Comparison of ENCODE assay signal across 17 cellular contexts in the genomic region with DNA sequence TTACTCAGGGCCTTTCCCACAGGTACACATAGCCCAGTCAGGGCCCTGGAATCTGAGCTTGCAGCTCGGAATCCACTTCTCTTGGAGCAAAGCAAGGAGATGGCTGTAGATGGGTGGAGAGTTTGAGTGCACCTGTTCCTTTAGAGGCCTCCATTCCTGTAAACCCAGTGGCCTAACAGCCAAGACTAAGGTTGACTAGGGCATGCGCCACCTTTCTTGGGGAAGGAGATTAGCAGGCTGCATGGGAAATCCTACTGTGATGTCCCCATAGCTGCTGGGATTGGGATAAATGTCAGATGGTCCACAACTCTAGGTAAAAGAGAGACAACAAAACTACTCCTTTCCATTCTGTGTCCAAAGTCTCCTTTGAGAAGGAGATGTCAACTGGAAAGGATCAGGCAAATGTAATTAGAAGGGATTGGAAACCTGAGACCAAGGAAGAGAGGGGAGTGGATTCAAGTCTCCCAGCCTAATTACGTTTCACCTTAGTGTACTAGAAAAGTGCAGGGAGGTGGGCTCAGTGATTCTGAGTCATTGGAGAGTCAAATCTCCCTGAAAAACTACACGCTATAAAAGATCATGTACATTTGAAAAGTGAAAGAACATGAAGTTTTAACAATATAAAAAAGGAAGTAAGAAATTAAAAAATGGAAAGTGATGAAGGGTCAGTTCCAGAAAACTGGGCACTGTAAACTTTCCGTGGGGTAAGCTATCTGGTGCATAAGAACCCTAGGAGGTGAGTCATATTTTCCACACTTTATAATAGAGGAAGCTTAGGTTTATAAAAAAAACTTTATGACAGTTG.
DNase-seq lines count a peak whose midpoint lies in the region; ATAC-seq, FAIRE-seq and TF ChIP-seq lines count a peak whose summit lies in the region.
"Had no signal": no experiment of that assay in that cellular context is flagged by ENCODE, and none has a peak within 500 bp of the region (broad histone marks: within the 10 kb centered on the region; RNA-seq: fewer than 3 reads in every experiment).

No MANE protein-coding gene starts in this region.

- intact Hi-C loops in GM12878 (cut with micrococcal nuclease; ENCODE audit: unreplicated experiment) (no loop called here), left ventricle myocardium inferior (cut with micrococcal nuclease) (no loop called here), posterior vena cava (cut with DNase I) (no loop called here)

- TF ChIP-seq RAD21 in GM12878 (IDR thresholded peaks at IDR 0.05; ENCODE audit: insufficient read depth, low read depth, low read length), result no peak

- H3K27ac ChIP-seq in GM23248, result no peak overlapping the region
- no peak overlapping the region for H3K27ac ChIP-seq in GM12878 (ENCODE audit: control insufficient read depth, insufficient read depth)
- no peak overlapping the region for H3K27ac ChIP-seq in left ventricle myocardium inferior (replicated peaks)
- H3K27ac ChIP-seq: body of pancreas, left lung had no signal

- no peak overlapping the region for H2AFZ ChIP-seq in GM23248
- H2AFZ ChIP-seq in GM12878 (ENCODE audit: control insufficient read depth, low read depth, low read length), result no peak overlapping the region

- TF ChIP-seq POLR2A in NB4 (IDR thresholded peaks at IDR 0.05; ENCODE audit: extremely low read depth, insufficient read length) (no peak), GM12878 (IDR thresholded peaks at IDR 0.05; ENCODE audit: low read depth, low read length) (no peak)

- ATAC-seq in GM12878, result peak; percentile 59
- ATAC-seq: body of pancreas; left lung; natural killer cell treated with Interleukin-12 subunit alpha and Interleukin-12 subunit beta and Interleukin-15 and Interleukin-18, amount 100 ng/mL, for 72 hours had no signal

- H3K4me2 ChIP-seq in GM23248 (ENCODE audit: unreplicated experiment) (no peak overlapping the region), GM12878 (ENCODE audit: control insufficient read depth, insufficient read depth) (no peak overlapping the region)

- POLR2A ChIA-PET in GM12878 (lab: Charles Lee), result no interaction called here

- CTCF ChIA-PET in GM12878 (lab: Yijun Ruan, JAX), result interaction anchor here (1.3 to 1.6 kb wide), 3 partner anchors 8 to 95 kb away, joined by 3 to 5 read pairs (median 3); no protein-coding TSS in a partner anchor

- H3K36me3 ChIP-seq in GM23248 (ENCODE audit: low read depth) (no peaks in the 10 kb centered on the region), GM12878 (ENCODE audit: control insufficient read depth in 2 of 2, insufficient read depth in 2 of 2, low read length in 1 of 2) (no peaks in the 10 kb centered on the region), left ventricle myocardium inferior (no peaks in the 10 kb centered on the region)
- H3K36me3 ChIP-seq: left lung had no signal

- no peak for TF ChIP-seq EP300 in GM12878 (IDR thresholded peaks at IDR 0.05; ENCODE audit: borderline replicate concordance in 1 of 2, control insufficient read depth in 1 of 2, low read depth in 2 of 2, low read length in 2 of 2)

- RAD21 ChIA-PET in GM12878 (lab: Charles Lee; ENCODE audit: unreplicated experiment), result interaction anchor here (1.0 kb wide), 1 partner anchor 41 kb away, joined by 3 read pairs; no protein-coding TSS in a partner anchor

- H3K79me2 ChIP-seq in GM23248 (ENCODE audit: insufficient read depth) (no peaks in the 10 kb centered on the region), GM12878 (ENCODE audit: control insufficient read depth, insufficient read depth, low read length) (no peaks in the 10 kb centered on the region)

- H4K20me1 ChIP-seq in GM23248 (ENCODE audit: insufficient read depth), result no peaks in the 10 kb centered on the region
- H4K20me1 ChIP-seq in GM12878 (ENCODE audit: control insufficient read depth, insufficient read depth), result no peaks in the 10 kb centered on the region

- FAIRE-seq in GM12878 (lab: Jason Lieb, UNC), result no peak
- FAIRE-seq: endometrium had no signal

- SMC1A ChIA-PET in GM12878 (lab: Charles Lee; ENCODE audit: uncharacterized antibody, unreplicated experiment), result interaction anchor here (1.2 to 2.7 kb wide), 4 partner anchors 9 to 484 kb away, joined by 4 to 10 read pairs (median 4); no protein-coding TSS in a partner anchor

- no peaks in the 10 kb centered on the region for H3F3A ChIP-seq in GM23248 (ENCODE audit: insufficient read depth)

- DNase-seq in GM23248 (peak; percentile 21), NB4 (ENCODE audit: low read depth) (peak; percentile 18), GM12878 (ENCODE audit: low read depth, low spot score) (no peak), myocyte (ENCODE audit: low read depth) (peak; percentile 8), AML-193 (lab: John Stamatoyannopoulos, UW) (no peak), left ventricle myocardium inferior (no peak), posterior vena cava (ENCODE audit: low spot score) (no peak)
- DNase-seq in activated CD8-positive, alpha-beta memory T cell treated with anti-CD3 and anti-CD28 coated beads, Interleukin-2, amount 50 U/mL, for 48 hours, result no peak
- DNase-seq: activated CD4-positive, alpha-beta T cell treated with anti-CD3 and anti-CD28 coated beads for 4 hours; body of pancreas; CD4-positive, alpha-beta memory T cell; left lung; NCI-H1417 treated with DMSO at 0.1 percent for 48 hours; NCI-H774; substantia nigra had no signal

- H3K4me1 ChIP-seq in GM23248 (ENCODE audit: insufficient read depth) (no peaks in the 10 kb centered on the region), GM12878 (ENCODE audit: control insufficient read depth, insufficient read depth, low read length) (no peaks in the 10 kb centered on the region), left ventricle myocardium inferior (no peaks in the 10 kb centered on the region)
- H3K4me1 ChIP-seq: left lung had no signal

- TF ChIP-seq CTCF in NB4 (IDR thresholded peaks at IDR 0.05; ENCODE audit: low read depth, low read length), result no peak
- TF ChIP-seq CTCF in GM12878 (IDR thresholded peaks at IDR 0.05 in 2 of 3, conservative IDR thresholded peaks at IDR 0.05 in 1 of 3; ENCODE audit: control insufficient read depth in 2 of 3, extremely low read depth in 1 of 3, insufficient read depth in 1 of 3, low read depth in 3 of 3, low read length in 3 of 3), result no peak
- TF ChIP-seq CTCF in left ventricle myocardium inferior (IDR thresholded peaks at IDR 0.05; ENCODE audit: borderline replicate concordance), result no peak

- no peak overlapping the region for H3K4me3 ChIP-seq in GM23248
- no peak overlapping the region for H3K4me3 ChIP-seq in NB4 (ENCODE audit: low read depth, low read length)
- H3K4me3 ChIP-seq in GM12878, result no peak overlapping the region
- H3K4me3 ChIP-seq in left ventricle myocardium inferior, result no peak overlapping the region
- H3K4me3 ChIP-seq: body of pancreas, left lung had no signal

- no TSS peak for BruUV-seq in GM12878 (replicated peaks; lab: Mats Ljungman, UMichigan)

- H3K27me3 ChIP-seq in GM23248 (replicated peaks; ENCODE audit: insufficient read depth) (no peaks in the 10 kb centered on the region), GM12878 (replicated peaks in 1 of 2; ENCODE audit: control insufficient read depth in 2 of 2, insufficient read depth in 2 of 2, low read length in 1 of 2) (no peaks in the 10 kb centered on the region), left ventricle myocardium inferior (ENCODE audit: low read depth) (no peaks in the 10 kb centered on the region)
- H3K27me3 ChIP-seq: body of pancreas had no signal

- no peak overlapping the region for H3K9ac ChIP-seq in GM23248
- no peak overlapping the region for H3K9ac ChIP-seq in GM12878 (ENCODE audit: control insufficient read depth, insufficient read depth, low read length)

- in situ Hi-C loops in GM23248 (cut with MboI), result no loop called here
- in situ Hi-C loops in GM12878 (cut with MboI), result no loop called here

- no peaks in the 10 kb centered on the region for H3K9me2 ChIP-seq in GM23248 (ENCODE audit: insufficient read depth)

- H3K9me3 ChIP-seq in GM23248 (ENCODE audit: low read depth), result no peaks in the 10 kb centered on the region
- H3K9me3 ChIP-seq in GM12878 (replicated peaks; ENCODE audit: control insufficient read depth, insufficient read depth, low read length), result no peaks in the 10 kb centered on the region
- no peaks in the 10 kb centered on the region for H3K9me3 ChIP-seq in left ventricle myocardium inferior (replicated peaks)
- H3K9me3 ChIP-seq: body of pancreas, left lung had no signal

- WGBS in GM23248 (ENCODE audit: low coverage in 1 of 2, low lambda C conversion rate in 2 of 2, missing lambda C conversion rate in 2 of 2), 2 experiments, result 87 to 88% methylated on average over 5 of the region's 5 CpGs
- WGBS in GM12878 (ENCODE audit: insufficient coverage, insufficient replicate concordance, low lambda C conversion rate, missing lambda C conversion rate), result 50% methylated on average over 5 of the region's 5 CpGs

TF ChIP-seq in GM12878, 131 proteins besides CTCF, POLR2A, EP300 and RAD21 (continues in another document):
- no peak for TF ChIP-seq NFIC (IDR thresholded peaks at IDR 0.05; ENCODE audit: low read depth, low read length)
- TF ChIP-seq, protein P1, sequence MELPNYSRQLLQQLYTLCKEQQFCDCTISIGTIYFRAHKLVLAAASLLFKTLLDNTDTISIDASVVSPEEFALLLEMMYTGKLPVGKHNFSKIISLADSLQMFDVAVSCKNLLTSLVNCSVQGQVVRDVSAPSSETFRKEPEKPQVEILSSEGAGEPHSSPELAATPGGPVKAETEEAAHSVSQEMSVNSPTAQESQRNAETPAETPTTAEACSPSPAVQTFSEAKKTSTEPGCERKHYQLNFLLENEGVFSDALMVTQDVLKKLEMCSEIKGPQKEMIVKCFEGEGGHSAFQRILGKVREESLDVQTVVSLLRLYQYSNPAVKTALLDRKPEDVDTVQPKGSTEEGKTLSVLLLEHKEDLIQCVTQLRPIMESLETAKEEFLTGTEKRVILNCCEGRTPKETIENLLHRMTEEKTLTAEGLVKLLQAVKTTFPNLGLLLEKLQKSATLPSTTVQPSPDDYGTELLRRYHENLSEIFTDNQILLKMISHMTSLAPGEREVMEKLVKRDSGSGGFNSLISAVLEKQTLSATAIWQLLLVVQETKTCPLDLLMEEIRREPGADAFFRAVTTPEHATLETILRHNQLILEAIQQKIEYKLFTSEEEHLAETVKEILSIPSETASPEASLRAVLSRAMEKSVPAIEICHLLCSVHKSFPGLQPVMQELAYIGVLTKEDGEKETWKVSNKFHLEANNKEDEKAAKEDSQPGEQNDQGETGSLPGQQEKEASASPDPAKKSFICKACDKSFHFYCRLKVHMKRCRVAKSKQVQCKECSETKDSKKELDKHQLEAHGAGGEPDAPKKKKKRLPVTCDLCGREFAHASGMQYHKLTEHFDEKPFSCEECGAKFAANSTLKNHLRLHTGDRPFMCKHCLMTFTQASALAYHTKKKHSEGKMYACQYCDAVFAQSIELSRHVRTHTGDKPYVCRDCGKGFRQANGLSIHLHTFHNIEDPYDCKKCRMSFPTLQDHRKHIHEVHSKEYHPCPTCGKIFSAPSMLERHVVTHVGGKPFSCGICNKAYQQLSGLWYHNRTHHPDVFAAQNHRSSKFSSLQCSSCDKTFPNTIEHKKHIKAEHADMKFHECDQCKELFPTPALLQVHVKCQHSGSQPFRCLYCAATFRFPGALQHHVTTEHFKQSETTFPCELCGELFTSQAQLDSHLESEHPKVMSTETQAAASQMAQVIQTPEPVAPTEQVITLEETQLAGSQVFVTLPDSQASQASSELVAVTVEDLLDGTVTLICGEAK (IDR thresholded peaks at IDR 0.05; ENCODE audit: borderline replicate concordance), result no peak
- no peak for TF ChIP-seq CBFB (IDR thresholded peaks at IDR 0.05; ENCODE audit: low read depth)
- no peak for TF ChIP-seq HDAC6 (IDR thresholded peaks at IDR 0.05; ENCODE audit: unreplicated experiment)

Comparison
In these comparisons a context has a peak if more than half of its experiments do, and no peak if none do; other contexts are left out.
1. DNase-seq: peak in GM23248 (single experiment), NB4 (single experiment) and myocyte (single experiment); none in GM12878 (single experiment), AML-193 (0 of 2), activated CD8-positive, alpha-beta memory T cell treated with anti-CD3 and anti-CD28 coated beads, Interleukin-2, amount 50 U/mL, for 48 hours (single experiment), left ventricle myocardium inferior (single experiment) and posterior vena cava (single experiment).